In the genomic region with DNA sequence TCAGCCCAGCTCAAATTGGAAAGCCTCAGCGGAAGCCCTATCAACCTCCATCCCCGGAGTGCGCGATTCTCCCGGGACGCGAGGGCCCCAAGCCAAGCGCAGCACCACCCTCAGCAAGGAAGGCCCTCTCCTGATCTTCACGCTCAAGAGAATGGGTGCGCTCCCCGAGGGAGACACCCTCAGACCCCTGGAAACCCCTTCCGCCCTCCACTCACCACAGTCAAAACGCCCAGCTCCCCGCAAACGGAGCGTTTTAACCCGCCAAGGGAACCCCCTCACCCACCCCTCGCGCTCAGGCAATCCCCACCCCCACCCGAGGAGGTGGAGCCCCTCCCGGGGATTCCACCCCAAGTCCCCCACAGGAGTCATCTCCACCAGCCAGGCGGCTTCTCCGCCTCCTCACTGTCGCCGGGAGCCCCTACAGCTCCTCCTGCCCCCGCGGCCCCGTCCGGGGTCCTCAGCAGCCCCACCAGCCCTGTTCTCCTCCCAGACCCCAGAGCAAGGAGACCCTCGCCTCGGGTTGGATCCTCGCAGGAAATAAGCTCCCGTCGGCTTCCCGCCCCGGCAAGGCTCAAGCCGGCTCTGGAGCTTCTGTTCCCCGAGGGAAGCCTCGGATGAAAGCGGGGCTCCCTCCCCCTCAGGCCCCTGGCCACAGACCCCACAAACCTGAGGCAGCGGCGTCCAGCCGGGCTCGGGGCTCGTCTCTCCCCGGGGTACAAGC, we compare ENCODE assay signal across 8 cellular contexts. TPM values are rescaled to one million over a fixed set of nuclear protein-coding genes. Genes with fewer than 3 reads are reported as not detected.
A peak's percentile ranks its signal among the peaks of the same experiment; 100 is the strongest.
DNase-seq lines count a peak whose midpoint lies in the region; ATAC-seq, FAIRE-seq and TF ChIP-seq lines count a peak whose summit lies in the region.

No MANE protein-coding gene starts in this region.

- H3K4me3 Mint-ChIP-seq in CD4-positive, CD25-positive, alpha-beta regulatory T cell: peak overlapping the region; percentile 83 to 95 (median 86)

- no peak for TF ChIP-seq CTCF in HCT116 (IDR thresholded peaks at IDR 0.05 in 2 of 3, conservative IDR thresholded peaks at IDR 0.05 in 1 of 3; ENCODE audit: borderline replicate concordance in 1 of 3, insufficient read depth in 1 of 3, low read depth in 2 of 3, low read length in 2 of 3)

- H2AFZ ChIP-seq in HCT116 (ENCODE audit: low read depth, low read length, poor library complexity, severe bottlenecking): no peak overlapping the region

- CTCF ChIA-PET in HCT116 (lab: Charles Lee): interaction anchor here (3.1 kb wide), 1 partner anchor 7 kb away, joined by 17 read pairs; no protein-coding TSS in a partner anchor

- intact Hi-C loops in HCT116 (cut with micrococcal nuclease): no loop called here

- no peak for TF ChIP-seq RAD21 in HCT116 (IDR thresholded peaks at IDR 0.05; ENCODE audit: low read depth)

- H3K36me3 ChIP-seq in CD4-positive, CD25-positive, alpha-beta regulatory T cell (ENCODE audit: control insufficient read depth, insufficient read depth, low read length): peaks cover 2% of the 10 kb centered on the region
- H3K36me3 ChIP-seq in HCT116 (ENCODE audit: control insufficient read depth in 1 of 2, insufficient read depth in 2 of 2, low read length in 2 of 2): no peaks in the 10 kb centered on the region; a peak in 2 of 4 replicates
- peaks cover 13% of the 10 kb centered on the region; the same call in 1 of the 2 replicates for H3K36me3 ChIP-seq in iPS-20b (ENCODE audit: insufficient read depth, low read depth, low read length)
- no peaks in the 10 kb centered on the region for H3K36me3 ChIP-seq in small intestine (ENCODE audit: control insufficient read depth in 2 of 2, insufficient read depth in 2 of 2, low read length in 2 of 2)

- no peak for FAIRE-seq in small intestine (lab: Jason Lieb, UNC)

- peak; percentile 38 to 48 (median 42) for DNase-seq in CD4-positive, CD25-positive, alpha-beta regulatory T cell
- DNase-seq in HCT116 (ENCODE audit: low read depth, low spot score) (no peak), astrocyte of the hippocampus (ENCODE audit: low read depth, low spot score) (peak; percentile 44), small intestine (no peak), kidney tubule cell (ENCODE audit: low spot score) (no peak), amniotic stem cell (lab: John Stamatoyannopoulos, UW) (no peak)

- H3K4me3 ChIP-seq in CD4-positive, CD25-positive, alpha-beta regulatory T cell (ENCODE audit: low read depth, low read length): peak overlapping the region; percentile 99
- peak overlapping the region; percentile 94 to 95 for H3K4me3 ChIP-seq in HCT116 (replicated peaks in 1 of 2; ENCODE audit: low read depth in 1 of 2, low read length in 2 of 2)
- peak overlapping the region; percentile 73 for H3K4me3 ChIP-seq in iPS-20b (ENCODE audit: low read length)
- peak overlapping the region; percentile 96 to 100 for H3K4me3 ChIP-seq in small intestine (ENCODE audit: low read depth in 1 of 2, low read length in 2 of 2)

- H3K36me3 Mint-ChIP-seq in CD4-positive, CD25-positive, alpha-beta regulatory T cell: peaks cover 18% of the 10 kb centered on the region

- TF ChIP-seq POLR2A in HCT116 (IDR thresholded peaks at IDR 0.05; ENCODE audit: borderline replicate concordance, extremely low read depth, insufficient read depth, insufficient read length): no peak

- POLR2A ChIA-PET in HCT116 (lab: Charles Lee): interaction anchor here (0.7 kb wide), 1 partner anchor 490 kb away, joined by 3 read pairs; no protein-coding TSS in a partner anchor

- H3K9me2 ChIP-seq in HCT116 (ENCODE audit: insufficient read depth): no peaks in the 10 kb centered on the region

- peak; percentile 2 for ATAC-seq in CD4-positive, CD25-positive, alpha-beta regulatory T cell (ENCODE audit: low read depth in 2 of 2)
- peak; percentile 29 for ATAC-seq in HCT116
- peak; percentile 66 for ATAC-seq in SK-N-SH treated with all-trans-retinoic acid at 6 μM for 48 hours

- H4K20me1 ChIP-seq in HCT116 (ENCODE audit: insufficient read depth): no peaks in the 10 kb centered on the region

- peaks cover 0 to 1% (median 0%) of the 10 kb centered on the region in 7 donors for H3K9me3 Mint-ChIP-seq in CD4-positive, CD25-positive, alpha-beta regulatory T cell

- peaks cover 80% of the 10 kb centered on the region for H3K79me2 ChIP-seq in HCT116 (ENCODE audit: insufficient read depth, low read length)

- H3K9me3 ChIP-seq in CD4-positive, CD25-positive, alpha-beta regulatory T cell (ENCODE audit: control insufficient read depth in 2 of 2, low read length in 2 of 2): no peaks in the 10 kb centered on the region
- H3K9me3 ChIP-seq in HCT116 (ENCODE audit: control insufficient read depth in 1 of 2, insufficient read depth in 1 of 2, low read depth in 1 of 2, low read length in 2 of 2) (no peaks in the 10 kb centered on the region), iPS-20b (ENCODE audit: insufficient read depth, low read depth, low read length) (no peaks in the 10 kb centered on the region), small intestine (ENCODE audit: control insufficient read depth, low read depth) (no peaks in the 10 kb centered on the region)

- peak overlapping the region; percentile 91 for H3K27ac ChIP-seq in CD4-positive, CD25-positive, alpha-beta regulatory T cell (ENCODE audit: insufficient read depth, low read length, poor library complexity, severe bottlenecking)
- H3K27ac ChIP-seq in HCT116 (ENCODE audit: low read depth, low read length): peak overlapping the region; percentile 88
- H3K27ac ChIP-seq in iPS-20b (ENCODE audit: low read length): peak overlapping the region; percentile 55
- peak overlapping the region; percentile 78 to 92 for H3K27ac ChIP-seq in small intestine (ENCODE audit: low read depth in 1 of 2, low read length in 1 of 2)

- peak overlapping the region; percentile 90 for H3K4me2 ChIP-seq in HCT116 (ENCODE audit: low read length)

- H3K27ac Mint-ChIP-seq in CD4-positive, CD25-positive, alpha-beta regulatory T cell: peak overlapping the region; percentile 89 to 99 (median 93)

- RAD21 ChIA-PET in HCT116 (lab: Charles Lee; ENCODE audit: low non-redundant PET in 1 of 2, low total read pairs in 2 of 2, uncharacterized antibody in 2 of 2, unreplicated experiment in 2 of 2): no interaction called here

- BruUV-seq in HCT116 (replicated peaks; lab: Mats Ljungman, UMichigan): no TSS peak

- 0 to 1% (median 1%) methylated on average over 39 to 46 of the region's 46 CpGs for WGBS in small intestine, 3 donors

- H3K27me3 ChIP-seq in CD4-positive, CD25-positive, alpha-beta regulatory T cell (ENCODE audit: control insufficient read depth, insufficient read depth, low read length): no peaks in the 10 kb centered on the region
- H3K27me3 ChIP-seq in HCT116 (ENCODE audit: insufficient read depth, low read length) (no peaks in the 10 kb centered on the region), iPS-20b (ENCODE audit: insufficient read depth, low read length) (no peaks in the 10 kb centered on the region), small intestine (ENCODE audit: control insufficient read depth in 2 of 2, insufficient read depth in 2 of 2, low read length in 2 of 2) (no peaks in the 10 kb centered on the region)

- H3K9ac ChIP-seq in HCT116 (ENCODE audit: low read length) (peak overlapping the region; percentile 95), iPS-20b (ENCODE audit: low read depth, low read length) (peak overlapping the region; percentile 91)

- peaks cover 71% of the 10 kb centered on the region for H3K4me1 ChIP-seq in CD4-positive, CD25-positive, alpha-beta regulatory T cell (ENCODE audit: control insufficient read depth, insufficient read depth, low read length, poor library complexity, severe bottlenecking)
- peaks cover 31 to 46% of the 10 kb centered on the region in 2 experiments for H3K4me1 ChIP-seq in HCT116 (ENCODE audit: control insufficient read depth in 1 of 2, insufficient read depth in 2 of 2, low read length in 2 of 2)
- peaks cover 33% of the 10 kb centered on the region for H3K4me1 ChIP-seq in iPS-20b (ENCODE audit: insufficient read depth, low read length)
- H3K4me1 ChIP-seq in small intestine (ENCODE audit: control insufficient read depth in 2 of 2, insufficient read depth in 1 of 2, low read depth in 1 of 2, low read length in 1 of 2): peaks cover 6 to 22% of the 10 kb centered on the region in 2 donors

- H3K4me1 Mint-ChIP-seq in CD4-positive, CD25-positive, alpha-beta regulatory T cell: peaks cover 16 to 81% (median 56%) of the 10 kb centered on the region in 4 donors

- H3K27me3 Mint-ChIP-seq in CD4-positive, CD25-positive, alpha-beta regulatory T cell: no peaks in the 10 kb centered on the region

TF ChIP-seq in HCT116, 20 proteins besides CTCF, POLR2A, EP300 and RAD21:
- TF ChIP-seq EZH2phosphoT487 (IDR thresholded peaks at IDR 0.05; ENCODE audit: borderline replicate concordance): no peak
- TF ChIP-seq ZFX (IDR thresholded peaks at IDR 0.05): peak; percentile 16; the same call in 1 of the 2 replicates

TF ChIP-seq in SK-N-SH treated with all-trans-retinoic acid at 6 μM for 48 hours, 23 proteins besides CTCF, POLR2A, EP300 and RAD21:
- no peak for TF ChIP-seq TCF4 (CRISPR knock-in tag; IDR thresholded peaks at IDR 0.05; ENCODE audit: borderline replicate concordance)
- no peak for TF ChIP-seq ZFP3 (CRISPR knock-in tag; IDR thresholded peaks at IDR 0.05)
- no peak for TF ChIP-seq RARB (CRISPR knock-in tag; IDR thresholded peaks at IDR 0.05)
- no peak for TF ChIP-seq ZNF8 (CRISPR knock-in tag; IDR thresholded peaks at IDR 0.05)

RNA-seq across cellular contexts. Expression of gene BAZ2A, which starts 0.5 kb away (rescaled TPM):
- 237 TPM for total RNA-seq in CD4-positive, CD25-positive, alpha-beta regulatory T cell
- 10 to 100 TPM; 22.2 to 30.2 (median 22.6) TPM for polyA plus RNA-seq in CD4-positive, CD25-positive, alpha-beta regulatory T cell
- 106 TPM for total RNA-seq in HCT116 (2021; ENCODE audit: unreplicated experiment)
- 56.1 and 56.8 TPM in 2 replicates for polyA plus RNA-seq in HCT116 (2012)
- polyA plus RNA-seq in small intestine: 10 to 100 TPM; 19.2 to 30.7 (median 21.2) TPM

RNA-seq across cellular contexts. Expression of gene ATP5F1B, which starts 16.2 kb away (rescaled TPM):
- total RNA-seq in CD4-positive, CD25-positive, alpha-beta regulatory T cell: 277 TPM
- polyA plus RNA-seq in CD4-positive, CD25-positive, alpha-beta regulatory T cell: 1,000 to 10,000 TPM in 1 of 4 donors, 100 to 1,000 TPM in 3; 781 to 1,082 (median 867) TPM
- total RNA-seq in HCT116 (2021; ENCODE audit: unreplicated experiment): 1,051 TPM
- 997 and 1,023 TPM in 2 replicates for polyA plus RNA-seq in HCT116 (2012)
- 1,000 to 10,000 TPM in 2 of 3 donors, 100 to 1,000 TPM in 1; 898 to 1,455 (median 1,096) TPM for polyA plus RNA-seq in small intestine

RNA-seq across cellular contexts. Expression of gene PTGES3, which starts 58.5 kb away (rescaled TPM):
- 128 TPM for total RNA-seq in CD4-positive, CD25-positive, alpha-beta regulatory T cell
- polyA plus RNA-seq in CD4-positive, CD25-positive, alpha-beta regulatory T cell: 100 to 1,000 TPM; 276 to 321 (median 303) TPM
- 404 TPM for total RNA-seq in HCT116 (2021; ENCODE audit: unreplicated experiment)
- polyA plus RNA-seq in HCT116 (2012): 129 and 177 TPM in 2 replicates
- 100 to 1,000 TPM; 130 to 222 (median 139) TPM for polyA plus RNA-seq in small intestine

Comparison
In these comparisons a context has a peak if more than half of its experiments do, and no peak if none do; other contexts are left out.
1. ATAC-seq: peak in every context shown above with its lines; median percentile 66 in SK-N-SH treated with all-trans-retinoic acid at 6 μM for 48 hours; 29 in HCT116; 2 in CD4-positive, CD25-positive, alpha-beta regulatory T cell.
2. DNase-seq: peak in CD4-positive, CD25-positive, alpha-beta regulatory T cell (3 of 3) and astrocyte of the hippocampus (single experiment); none in HCT116 (single experiment), small intestine (single experiment), kidney tubule cell (single experiment) and amniotic stem cell (single experiment).
3. Peak in every context shown above with its lines, with median percentiles within 50 percentile points of each other: H3K27ac ChIP-seq and H3K4me3 ChIP-seq.